14 cellular contexts compared by ENCODE assay signal in the genomic region with DNA sequence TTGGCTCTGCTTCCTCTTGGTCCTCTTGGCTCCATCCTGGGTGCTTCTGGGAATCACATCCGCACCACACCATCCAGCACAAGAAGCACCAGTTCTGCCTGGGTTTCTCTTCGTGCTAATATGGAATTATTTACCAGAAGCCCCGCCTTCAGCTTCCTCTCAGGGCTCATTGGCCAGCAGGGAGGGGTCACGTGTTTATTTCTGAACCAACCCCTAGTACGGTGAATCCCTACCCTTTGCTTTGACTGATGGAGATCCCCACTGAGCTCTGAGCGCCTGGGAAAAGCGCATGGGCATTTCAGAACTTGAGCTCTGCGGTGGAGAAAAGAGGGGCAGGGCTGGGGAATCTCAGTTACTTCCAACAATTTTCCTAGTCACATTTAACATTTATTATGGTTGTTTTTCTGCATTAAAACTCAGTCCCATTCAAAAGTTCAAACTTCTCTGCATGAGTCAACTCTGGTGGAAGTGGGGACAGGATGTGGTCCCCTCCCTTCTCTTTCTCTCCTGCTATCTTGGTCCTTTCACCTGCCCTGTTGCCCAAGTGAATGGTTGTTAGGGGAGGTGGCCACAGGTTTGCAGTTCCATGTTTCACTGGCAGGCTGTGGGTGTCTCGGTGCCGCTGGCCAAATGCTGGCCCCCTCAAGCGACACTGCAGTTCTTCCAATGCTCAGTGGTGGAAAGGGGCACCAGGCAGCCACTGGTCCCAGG.
DNase-seq lines count a peak whose midpoint lies in the region; ATAC-seq and TF ChIP-seq lines count a peak whose summit lies in the region.
"Had no signal": no experiment of that assay in that cellular context is flagged by ENCODE, and none has a peak within 500 bp of the region (broad histone marks: within the 10 kb centered on the region; RNA-seq: fewer than 3 reads in every experiment).

No MANE protein-coding gene starts in this region.

- peak overlapping the region in 1 of 2 donors; percentile 0 for H3K4me3 ChIP-seq in CD4-positive, alpha-beta memory T cell (ENCODE audit: low read length in 2 of 2)
- H3K4me3 ChIP-seq in stomach (no peak overlapping the region), Peyer's patch (no peak overlapping the region)
- H3K4me3 ChIP-seq: SK-N-MC had no signal

- no peaks in the 10 kb centered on the region for H3K9me3 Mint-ChIP-seq in CD4-positive, alpha-beta memory T cell

- no peaks in the 10 kb centered on the region for H3K27me3 Mint-ChIP-seq in CD4-positive, alpha-beta memory T cell

- no peak for TF ChIP-seq RAD21 in Ishikawa (IDR thresholded peaks at IDR 0.05; ENCODE audit: low read depth)

- H3K4me1 ChIP-seq in CD4-positive, alpha-beta memory T cell (ENCODE audit: insufficient read depth, low read length) = peaks cover 70% of the 10 kb centered on the region
- H3K4me1 ChIP-seq in stomach = no peaks in the 10 kb centered on the region
- H3K4me1 ChIP-seq in Peyer's patch = peaks cover 0 to 14% (median 0%) of the 10 kb centered on the region in 4 donors

- no peaks in the 10 kb centered on the region for H3K36me3 ChIP-seq in CD4-positive, alpha-beta memory T cell (ENCODE audit: insufficient read depth, low read length)
- H3K36me3 ChIP-seq in stomach = peaks cover 0 to 37% (median 30%) of the 10 kb centered on the region in 4 donors
- peaks cover 0 to 5% (median 0%) of the 10 kb centered on the region in 3 donors for H3K36me3 ChIP-seq in Peyer's patch

- TF ChIP-seq CTCF in stomach (IDR thresholded peaks at IDR 0.05) = no peak
- TF ChIP-seq CTCF in Peyer's patch (IDR thresholded peaks at IDR 0.05) = no peak

- 86 to 93% (median 92%) methylated on average over 11 of the region's 11 CpGs for WGBS in stomach, 5 donors

- CTCF ChIA-PET in CD4-positive, alpha-beta memory T cell (lab: Charles Lee; ENCODE audit: partially characterized antibody) = interaction anchor here (1.2 kb wide), 1 partner anchor 12 kb away, joined by 5 read pairs; no protein-coding TSS in a partner anchor

- peak overlapping the region in 5 of 7 donors; percentile 13 to 70 (median 54) for H3K27ac Mint-ChIP-seq in CD4-positive, alpha-beta memory T cell

- intact Hi-C loops in CD4-positive, alpha-beta memory T cell (cut with micrococcal nuclease) = no loop called here
- intact Hi-C loops in stomach (cut with DNase I; ENCODE audit: low total_unique reads) = loop anchor here (10.0 kb wide), 1 partner anchor 177 kb away; no protein-coding TSS in a partner anchor

- H3K4me1 Mint-ChIP-seq in CD4-positive, alpha-beta memory T cell = peaks cover 45 to 80% (median 60%) of the 10 kb centered on the region in 4 donors

- peak in 3 of 5 donors; percentile 19 to 54 (median 26) for DNase-seq in CD4-positive, alpha-beta memory T cell
- peak; percentile 12 for DNase-seq in central memory CD4-positive, alpha-beta T cell
- DNase-seq in stomach (no peak), Peyer's patch (no peak), middle frontal gyrus (ENCODE audit: extremely low spot score, low spot score) (no peak)
- DNase-seq: activated CD4-positive, CD25-positive, alpha-beta regulatory T cell treated with anti-CD3 and anti-CD28 coated beads, Interleukin-2, amount 50 U/mL, for 72 hours; effector CD8-positive, alpha-beta T cell; NCI-H1436; NCI-H774 had no signal

- TF ChIP-seq EP300 in Ishikawa (IDR thresholded peaks at IDR 0.05; ENCODE audit: borderline replicate concordance) = no peak
- TF ChIP-seq EP300 in stomach (IDR thresholded peaks at IDR 0.05) = no peak

- H3K36me3 Mint-ChIP-seq in CD4-positive, alpha-beta memory T cell = no peaks in the 10 kb centered on the region

- peak overlapping the region in 7 of 8 donors; percentile 19 to 84 (median 57) for H3K4me3 Mint-ChIP-seq in CD4-positive, alpha-beta memory T cell

- no peak overlapping the region for H3K27ac ChIP-seq in CD4-positive, alpha-beta memory T cell (ENCODE audit: low read depth, low read length)
- H3K27ac ChIP-seq in stomach (no peak overlapping the region), Peyer's patch (no peak overlapping the region)
- H3K27ac ChIP-seq: C4-2B, SK-N-MC had no signal

- no peaks in the 10 kb centered on the region for H3K27me3 ChIP-seq in CD4-positive, alpha-beta memory T cell (ENCODE audit: insufficient read depth, low read length)
- no peaks in the 10 kb centered on the region for H3K27me3 ChIP-seq in stomach
- H3K27me3 ChIP-seq in Peyer's patch = no peaks in the 10 kb centered on the region

- POLR2A ChIA-PET in CD4-positive, alpha-beta memory T cell (lab: Charles Lee; ENCODE audit: partially characterized antibody) = interaction anchor here (0.7 to 2.4 kb wide), 5 partner anchors 9 to 63 kb away, joined by 3 to 6 read pairs (median 5); no protein-coding TSS in a partner anchor

- TF ChIP-seq POLR2A in stomach (IDR thresholded peaks at IDR 0.05) (no peak), Peyer's patch (IDR thresholded peaks at IDR 0.05) (no peak)

- no peaks in the 10 kb centered on the region for H3K9me3 ChIP-seq in CD4-positive, alpha-beta memory T cell (ENCODE audit: control insufficient read depth in 1 of 2, low read length in 2 of 2)
- no peaks in the 10 kb centered on the region for H3K9me3 ChIP-seq in stomach
- H3K9me3 ChIP-seq in Peyer's patch = no peaks in the 10 kb centered on the region

- ATAC-seq in GM19043 (IDR thresholded peaks at IDR 0.05; ENCODE audit: low read depth, unreplicated experiment) (peak; percentile 64), HG03097 (IDR thresholded peaks at IDR 0.05; ENCODE audit: low FRiP score, unreplicated experiment) (no peak)

TF ChIP-seq in Ishikawa, 13 proteins besides CTCF, POLR2A, EP300 and RAD21:
- TF ChIP-seq, protein P1, sequence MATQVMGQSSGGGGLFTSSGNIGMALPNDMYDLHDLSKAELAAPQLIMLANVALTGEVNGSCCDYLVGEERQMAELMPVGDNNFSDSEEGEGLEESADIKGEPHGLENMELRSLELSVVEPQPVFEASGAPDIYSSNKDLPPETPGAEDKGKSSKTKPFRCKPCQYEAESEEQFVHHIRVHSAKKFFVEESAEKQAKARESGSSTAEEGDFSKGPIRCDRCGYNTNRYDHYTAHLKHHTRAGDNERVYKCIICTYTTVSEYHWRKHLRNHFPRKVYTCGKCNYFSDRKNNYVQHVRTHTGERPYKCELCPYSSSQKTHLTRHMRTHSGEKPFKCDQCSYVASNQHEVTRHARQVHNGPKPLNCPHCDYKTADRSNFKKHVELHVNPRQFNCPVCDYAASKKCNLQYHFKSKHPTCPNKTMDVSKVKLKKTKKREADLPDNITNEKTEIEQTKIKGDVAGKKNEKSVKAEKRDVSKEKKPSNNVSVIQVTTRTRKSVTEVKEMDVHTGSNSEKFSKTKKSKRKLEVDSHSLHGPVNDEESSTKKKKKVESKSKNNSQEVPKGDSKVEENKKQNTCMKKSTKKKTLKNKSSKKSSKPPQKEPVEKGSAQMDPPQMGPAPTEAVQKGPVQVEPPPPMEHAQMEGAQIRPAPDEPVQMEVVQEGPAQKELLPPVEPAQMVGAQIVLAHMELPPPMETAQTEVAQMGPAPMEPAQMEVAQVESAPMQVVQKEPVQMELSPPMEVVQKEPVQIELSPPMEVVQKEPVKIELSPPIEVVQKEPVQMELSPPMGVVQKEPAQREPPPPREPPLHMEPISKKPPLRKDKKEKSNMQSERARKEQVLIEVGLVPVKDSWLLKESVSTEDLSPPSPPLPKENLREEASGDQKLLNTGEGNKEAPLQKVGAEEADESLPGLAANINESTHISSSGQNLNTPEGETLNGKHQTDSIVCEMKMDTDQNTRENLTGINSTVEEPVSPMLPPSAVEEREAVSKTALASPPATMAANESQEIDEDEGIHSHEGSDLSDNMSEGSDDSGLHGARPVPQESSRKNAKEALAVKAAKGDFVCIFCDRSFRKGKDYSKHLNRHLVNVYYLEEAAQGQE (IDR thresholded peaks at IDR 0.05; ENCODE audit: low read depth) = no peak
- TF ChIP-seq, protein P2, sequence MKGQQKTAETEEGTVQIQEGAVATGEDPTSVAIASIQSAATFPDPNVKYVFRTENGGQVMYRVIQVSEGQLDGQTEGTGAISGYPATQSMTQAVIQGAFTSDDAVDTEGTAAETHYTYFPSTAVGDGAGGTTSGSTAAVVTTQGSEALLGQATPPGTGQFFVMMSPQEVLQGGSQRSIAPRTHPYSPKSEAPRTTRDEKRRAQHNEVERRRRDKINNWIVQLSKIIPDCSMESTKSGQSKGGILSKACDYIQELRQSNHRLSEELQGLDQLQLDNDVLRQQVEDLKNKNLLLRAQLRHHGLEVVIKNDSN (IDR thresholded peaks at IDR 0.05) = peak; percentile 33; the same call in 1 of the 2 replicates

Comparison
In these comparisons a context has a peak if more than half of its experiments do, and no peak if none do; other contexts are left out.
1. DNase-seq: peak in CD4-positive, alpha-beta memory T cell (3 of 5) and central memory CD4-positive, alpha-beta T cell (single experiment); none in stomach (single experiment), Peyer's patch (0 of 3) and middle frontal gyrus (single experiment).